ENCODE assay signal across 19 cellular contexts in genomic region chr3:168134931-168135330, GRCh38. TPM values are rescaled to one million over a fixed set of nuclear protein-coding genes. Genes with fewer than 3 reads are reported as not detected.
DNase-seq lines count a peak whose midpoint lies in the region; ATAC-seq, FAIRE-seq and TF ChIP-seq lines count a peak whose summit lies in the region.
"Had no signal": no experiment of that assay in that cellular context is flagged by ENCODE, and none has a peak within 500 bp of the region (broad histone marks: within the 10 kb centered on the region; RNA-seq: fewer than 3 reads in every experiment).

No MANE protein-coding gene starts in this region.

- H3K9me3 Mint-ChIP-seq in memory B cell: no peaks in the 10 kb centered on the region
- H3K9me3 Mint-ChIP-seq: activated CD4-positive, alpha-beta T cell treated with anti-CD3 and anti-CD28 coated beads, Interleukin-2, amount 10 ng/mL, durations not matched to agents 24 days and 14 days had no signal

- H3K27me3 Mint-ChIP-seq in memory B cell: no peaks in the 10 kb centered on the region
- H3K27me3 Mint-ChIP-seq: activated CD4-positive, alpha-beta T cell treated with anti-CD3 and anti-CD28 coated beads, Interleukin-2, amount 10 ng/mL, durations not matched to agents 24 days and 14 days had no signal

- no peak for DNase-seq in memory B cell (ENCODE audit: low spot score in 2 of 2)
- no peak for DNase-seq in D721Med (ENCODE audit: insufficient read length, low spot score)
- no peak for DNase-seq in activated T-cell treated with anti-CD3 and anti-CD28 coated beads, Interleukin-2, amount 50 U/mL, for 1 hour
- DNase-seq in body of pancreas: no peak
- no peak for DNase-seq in cerebellar cortex (ENCODE audit: low spot score)
- DNase-seq: activated CD4-positive, alpha-beta T cell treated with anti-CD3 and anti-CD28 coated beads, Interleukin-2, amount 10 ng/mL, durations not matched to agents 24 days and 14 days; activated T-cell treated with anti-CD3 and anti-CD28 coated beads, Interleukin-2, amount 50 U/mL, for 72 hours; DMS153; glutamatergic neuron; MM.1S; NCI-H2029 treated with DMSO at 0.1 percent for 48 hours; NCI-H69; stimulated activated CD4-positive, alpha-beta T cell treated with anti-CD3 and anti-CD28 coated beads, Interleukin-15, amount 100 ng/mL, for 24 hours; thyroid gland had no signal

- no peak for FAIRE-seq in D721Med (lab: Jason Lieb, UNC)
- FAIRE-seq: endothelial cell of umbilical vein had no signal

- H3K27me3 ChIP-seq in body of pancreas: no peaks in the 10 kb centered on the region
- H3K27me3 ChIP-seq: thyroid gland had no signal

- TF ChIP-seq POLR2A in body of pancreas (IDR thresholded peaks at IDR 0.05): no peak

- H3K36me3 Mint-ChIP-seq in memory B cell: no peaks in the 10 kb centered on the region

- H3K9me3 ChIP-seq in body of pancreas: no peaks in the 10 kb centered on the region
- H3K9me3 ChIP-seq: thyroid gland had no signal

- no peak overlapping the region for H3K4me3 Mint-ChIP-seq in memory B cell
- H3K4me3 Mint-ChIP-seq: activated CD4-positive, alpha-beta T cell treated with anti-CD3 and anti-CD28 coated beads, Interleukin-2, amount 10 ng/mL, durations not matched to agents 24 days and 14 days; activated T-cell treated with anti-CD3 and anti-CD28 coated beads, Interleukin-2, amount 50 U/mL, for 72 hours; B cell had no signal

- no peak overlapping the region for H3K27ac ChIP-seq in body of pancreas
- H3K27ac ChIP-seq: thyroid gland had no signal

- peak; percentile 91 for ATAC-seq in GM18868 (IDR thresholded peaks at IDR 0.05; ENCODE audit: unreplicated experiment)
- ATAC-seq in HG02588 (IDR thresholded peaks at IDR 0.05; ENCODE audit: unreplicated experiment): peak; percentile 79
- peak; percentile 95 for ATAC-seq in HG03469 (IDR thresholded peaks at IDR 0.05; ENCODE audit: unreplicated experiment)
- peak; percentile 88 for ATAC-seq in memory B cell (ENCODE audit: low read depth)
- ATAC-seq in body of pancreas: no peak
- ATAC-seq: activated T-cell treated with anti-CD3 and anti-CD28 coated beads, Interleukin-2, amount 50 U/mL, for 72 hours had no signal

- no peaks in the 10 kb centered on the region for H3K4me1 Mint-ChIP-seq in memory B cell
- H3K4me1 Mint-ChIP-seq: activated CD4-positive, alpha-beta T cell treated with anti-CD3 and anti-CD28 coated beads, Interleukin-2, amount 10 ng/mL, durations not matched to agents 24 days and 14 days had no signal

- H3K27ac Mint-ChIP-seq in memory B cell: no peak overlapping the region
- H3K27ac Mint-ChIP-seq: activated CD4-positive, alpha-beta T cell treated with anti-CD3 and anti-CD28 coated beads, Interleukin-2, amount 10 ng/mL, durations not matched to agents 24 days and 14 days; activated T-cell treated with anti-CD3 and anti-CD28 coated beads, Interleukin-2, amount 50 U/mL, for 72 hours; B cell had no signal

- H3K4me1 ChIP-seq in body of pancreas: no peaks in the 10 kb centered on the region
- H3K4me1 ChIP-seq: thyroid gland had no signal

- H3K36me3 ChIP-seq in body of pancreas (replicated peaks in 1 of 2; ENCODE audit: insufficient read depth in 1 of 2, low read depth in 2 of 2): no peaks in the 10 kb centered on the region
- H3K36me3 ChIP-seq: thyroid gland had no signal

- H3K4me3 ChIP-seq in body of pancreas: no peak overlapping the region
- H3K4me3 ChIP-seq: thyroid gland had no signal

- no peak for TF ChIP-seq CTCF in D721Med (IDR thresholded peaks at IDR 0.05; ENCODE audit: insufficient read depth, missing control alignments)
- TF ChIP-seq CTCF in body of pancreas (IDR thresholded peaks at IDR 0.05): no peak

- WGBS in body of pancreas, 2 donors: 54 to 59% methylated on average over 5 of the region's 5 CpGs

- intact Hi-C loops in body of pancreas (cut with DNase I): no loop called here

RNA-seq across cellular contexts. Expression of gene GOLIM4, which starts 39.2 kb away (rescaled TPM):
- total RNA-seq in body of pancreas: 10 to 100 TPM; 21.0 to 32.6 TPM
